ENCODE assay signal across 1 cellular context in the genomic region with DNA sequence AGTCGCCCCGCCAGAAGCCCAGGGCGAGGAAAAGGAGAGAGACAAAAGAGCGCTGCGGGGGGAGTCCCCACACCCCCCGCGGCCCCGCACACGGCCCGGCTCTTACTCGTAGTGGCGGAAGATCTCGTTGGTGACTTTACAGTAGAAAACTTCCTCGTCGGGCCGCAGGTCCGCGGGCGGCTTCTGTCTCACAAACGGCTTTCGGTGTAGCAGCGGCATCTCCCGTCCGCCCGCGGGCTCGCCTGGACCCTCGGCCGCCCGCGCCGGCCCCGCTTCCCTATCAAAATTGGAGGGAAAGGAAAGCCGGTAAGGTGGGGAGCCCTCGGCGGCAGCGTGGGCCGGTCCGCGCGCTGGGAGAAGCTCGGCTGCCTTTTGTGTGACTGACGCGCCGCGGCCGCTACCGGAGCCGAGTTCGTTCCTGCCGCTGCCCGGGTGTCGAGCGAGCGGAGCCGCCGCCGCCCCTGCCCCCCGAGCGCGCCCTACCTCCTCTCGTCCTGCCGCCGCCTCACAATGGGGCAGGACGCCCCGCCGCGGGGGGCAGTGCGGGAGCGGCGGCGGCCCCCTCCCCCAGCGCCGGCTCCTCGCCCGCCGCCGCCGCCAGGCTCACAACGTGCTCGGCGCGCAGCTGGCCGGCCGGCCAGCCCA.
TF ChIP-seq lines count a peak whose summit lies in the region.

No MANE protein-coding gene starts in this region.

TF ChIP-seq in HepG2, 621 proteins besides CTCF, POLR2A, EP300 and RAD21 (continued from another document and continues in another):
- TF ChIP-seq, protein P1, sequence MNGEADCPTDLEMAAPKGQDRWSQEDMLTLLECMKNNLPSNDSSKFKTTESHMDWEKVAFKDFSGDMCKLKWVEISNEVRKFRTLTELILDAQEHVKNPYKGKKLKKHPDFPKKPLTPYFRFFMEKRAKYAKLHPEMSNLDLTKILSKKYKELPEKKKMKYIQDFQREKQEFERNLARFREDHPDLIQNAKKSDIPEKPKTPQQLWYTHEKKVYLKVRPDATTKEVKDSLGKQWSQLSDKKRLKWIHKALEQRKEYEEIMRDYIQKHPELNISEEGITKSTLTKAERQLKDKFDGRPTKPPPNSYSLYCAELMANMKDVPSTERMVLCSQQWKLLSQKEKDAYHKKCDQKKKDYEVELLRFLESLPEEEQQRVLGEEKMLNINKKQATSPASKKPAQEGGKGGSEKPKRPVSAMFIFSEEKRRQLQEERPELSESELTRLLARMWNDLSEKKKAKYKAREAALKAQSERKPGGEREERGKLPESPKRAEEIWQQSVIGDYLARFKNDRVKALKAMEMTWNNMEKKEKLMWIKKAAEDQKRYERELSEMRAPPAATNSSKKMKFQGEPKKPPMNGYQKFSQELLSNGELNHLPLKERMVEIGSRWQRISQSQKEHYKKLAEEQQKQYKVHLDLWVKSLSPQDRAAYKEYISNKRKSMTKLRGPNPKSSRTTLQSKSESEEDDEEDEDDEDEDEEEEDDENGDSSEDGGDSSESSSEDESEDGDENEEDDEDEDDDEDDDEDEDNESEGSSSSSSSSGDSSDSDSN (CRISPR knock-in tag; IDR thresholded peaks at IDR 0.05), result peak; percentile 6; the same call in 1 of the 2 replicates
- TF ChIP-seq REXO4 (CRISPR knock-in tag; IDR thresholded peaks at IDR 0.05; ENCODE audit: borderline replicate concordance), result peak; percentile 15; the same call in 1 of the 2 replicates
- TF ChIP-seq, protein P2, sequence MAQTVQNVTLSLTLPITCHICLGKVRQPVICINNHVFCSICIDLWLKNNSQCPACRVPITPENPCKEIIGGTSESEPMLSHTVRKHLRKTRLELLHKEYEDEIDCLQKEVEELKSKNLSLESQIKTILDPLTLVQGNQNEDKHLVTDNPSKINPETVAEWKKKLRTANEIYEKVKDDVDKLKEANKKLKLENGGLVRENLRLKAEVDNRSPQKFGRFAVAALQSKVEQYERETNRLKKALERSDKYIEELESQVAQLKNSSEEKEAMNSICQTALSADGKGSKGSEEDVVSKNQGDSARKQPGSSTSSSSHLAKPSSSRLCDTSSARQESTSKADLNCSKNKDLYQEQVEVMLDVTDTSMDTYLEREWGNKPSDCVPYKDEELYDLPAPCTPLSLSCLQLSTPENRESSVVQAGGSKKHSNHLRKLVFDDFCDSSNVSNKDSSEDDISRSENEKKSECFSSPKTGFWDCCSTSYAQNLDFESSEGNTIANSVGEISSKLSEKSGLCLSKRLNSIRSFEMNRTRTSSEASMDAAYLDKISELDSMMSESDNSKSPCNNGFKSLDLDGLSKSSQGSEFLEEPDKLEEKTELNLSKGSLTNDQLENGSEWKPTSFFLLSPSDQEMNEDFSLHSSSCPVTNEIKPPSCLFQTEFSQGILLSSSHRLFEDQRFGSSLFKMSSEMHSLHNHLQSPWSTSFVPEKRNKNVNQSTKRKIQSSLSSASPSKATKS (CRISPR knock-in tag; IDR thresholded peaks at IDR 0.05), result no peak
- no peak for TF ChIP-seq ZBTB21 (CRISPR knock-in tag; IDR thresholded peaks at IDR 0.05)
- TF ChIP-seq ZNF788 (CRISPR knock-in tag; IDR thresholded peaks at IDR 0.05; ENCODE audit: borderline replicate concordance), result no peak
- no peak for TF ChIP-seq MIXL1 (CRISPR knock-in tag; IDR thresholded peaks at IDR 0.05)
- peak; percentile 52; the same call in 1 of the 2 replicates for TF ChIP-seq SIN3A (IDR thresholded peaks at IDR 0.05; ENCODE audit: borderline replicate concordance, low read depth, low read length)
- TF ChIP-seq TAF1 (CRISPR knock-in tag; IDR thresholded peaks at IDR 0.05), result no peak; the same call in none of the 2 replicates
- peak; percentile 11; the same call in 1 of the 2 replicates for TF ChIP-seq NKX3-1 (CRISPR knock-in tag; IDR thresholded peaks at IDR 0.05)
- peak; percentile 75 for TF ChIP-seq SKI (IDR thresholded peaks at IDR 0.05; ENCODE audit: partially characterized antibody)
- TF ChIP-seq, protein P3, sequence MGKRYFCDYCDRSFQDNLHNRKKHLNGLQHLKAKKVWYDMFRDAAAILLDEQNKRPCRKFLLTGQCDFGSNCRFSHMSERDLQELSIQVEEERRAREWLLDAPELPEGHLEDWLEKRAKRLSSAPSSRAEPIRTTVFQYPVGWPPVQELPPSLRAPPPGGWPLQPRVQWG (CRISPR knock-in tag; IDR thresholded peaks at IDR 0.05; ENCODE audit: borderline replicate concordance, low read depth), result 0 out of 2 replicates have a peak, but pooled peaks have one; percentile 29
- TF ChIP-seq TOPORS (CRISPR knock-in tag; IDR thresholded peaks at IDR 0.05), result no peak
- no peak for TF ChIP-seq MXD4 (CRISPR knock-in tag; IDR thresholded peaks at IDR 0.05)
- TF ChIP-seq RBM22 (optimal IDR thresholded peaks at IDR 0.05; ENCODE audit: low read length), result peak; percentile 1
- 0 out of 2 replicates have a peak, but pooled peaks have one; percentile 26 for TF ChIP-seq ZNF331 (CRISPR knock-in tag; IDR thresholded peaks at IDR 0.05)
- TF ChIP-seq PHF21A (CRISPR knock-in tag; IDR thresholded peaks at IDR 0.05), result no peak
- TF ChIP-seq CBX1 (IDR thresholded peaks at IDR 0.05; ENCODE audit: low read depth), result no peak
- TF ChIP-seq CHD4 (IDR thresholded peaks at IDR 0.05; ENCODE audit: borderline replicate concordance, low read length), result no peak
- TF ChIP-seq, protein P4, sequence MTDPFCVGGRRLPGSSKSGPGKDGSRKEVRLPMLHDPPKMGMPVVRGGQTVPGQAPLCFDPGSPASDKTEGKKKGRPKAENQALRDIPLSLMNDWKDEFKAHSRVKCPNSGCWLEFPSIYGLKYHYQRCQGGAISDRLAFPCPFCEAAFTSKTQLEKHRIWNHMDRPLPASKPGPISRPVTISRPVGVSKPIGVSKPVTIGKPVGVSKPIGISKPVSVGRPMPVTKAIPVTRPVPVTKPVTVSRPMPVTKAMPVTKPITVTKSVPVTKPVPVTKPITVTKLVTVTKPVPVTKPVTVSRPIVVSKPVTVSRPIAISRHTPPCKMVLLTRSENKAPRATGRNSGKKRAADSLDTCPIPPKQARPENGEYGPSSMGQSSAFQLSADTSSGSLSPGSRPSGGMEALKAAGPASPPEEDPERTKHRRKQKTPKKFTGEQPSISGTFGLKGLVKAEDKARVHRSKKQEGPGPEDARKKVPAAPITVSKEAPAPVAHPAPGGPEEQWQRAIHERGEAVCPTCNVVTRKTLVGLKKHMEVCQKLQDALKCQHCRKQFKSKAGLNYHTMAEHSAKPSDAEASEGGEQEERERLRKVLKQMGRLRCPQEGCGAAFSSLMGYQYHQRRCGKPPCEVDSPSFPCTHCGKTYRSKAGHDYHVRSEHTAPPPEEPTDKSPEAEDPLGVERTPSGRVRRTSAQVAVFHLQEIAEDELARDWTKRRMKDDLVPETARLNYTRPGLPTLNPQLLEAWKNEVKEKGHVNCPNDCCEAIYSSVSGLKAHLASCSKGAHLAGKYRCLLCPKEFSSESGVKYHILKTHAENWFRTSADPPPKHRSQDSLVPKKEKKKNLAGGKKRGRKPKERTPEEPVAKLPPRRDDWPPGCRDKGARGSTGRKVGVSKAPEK (CRISPR knock-in tag; IDR thresholded peaks at IDR 0.05; ENCODE audit: borderline replicate concordance), result no peak; the same call in 1 of the 2 replicates
- TF ChIP-seq XRCC5 (optimal IDR thresholded peaks at IDR 0.05; ENCODE audit: low read length), result peak; percentile 10
- no peak for TF ChIP-seq HOXD1 (CRISPR knock-in tag; IDR thresholded peaks at IDR 0.05)
- no peak for TF ChIP-seq ZNF780A (CRISPR knock-in tag; IDR thresholded peaks at IDR 0.05)
- TF ChIP-seq, protein P5, sequence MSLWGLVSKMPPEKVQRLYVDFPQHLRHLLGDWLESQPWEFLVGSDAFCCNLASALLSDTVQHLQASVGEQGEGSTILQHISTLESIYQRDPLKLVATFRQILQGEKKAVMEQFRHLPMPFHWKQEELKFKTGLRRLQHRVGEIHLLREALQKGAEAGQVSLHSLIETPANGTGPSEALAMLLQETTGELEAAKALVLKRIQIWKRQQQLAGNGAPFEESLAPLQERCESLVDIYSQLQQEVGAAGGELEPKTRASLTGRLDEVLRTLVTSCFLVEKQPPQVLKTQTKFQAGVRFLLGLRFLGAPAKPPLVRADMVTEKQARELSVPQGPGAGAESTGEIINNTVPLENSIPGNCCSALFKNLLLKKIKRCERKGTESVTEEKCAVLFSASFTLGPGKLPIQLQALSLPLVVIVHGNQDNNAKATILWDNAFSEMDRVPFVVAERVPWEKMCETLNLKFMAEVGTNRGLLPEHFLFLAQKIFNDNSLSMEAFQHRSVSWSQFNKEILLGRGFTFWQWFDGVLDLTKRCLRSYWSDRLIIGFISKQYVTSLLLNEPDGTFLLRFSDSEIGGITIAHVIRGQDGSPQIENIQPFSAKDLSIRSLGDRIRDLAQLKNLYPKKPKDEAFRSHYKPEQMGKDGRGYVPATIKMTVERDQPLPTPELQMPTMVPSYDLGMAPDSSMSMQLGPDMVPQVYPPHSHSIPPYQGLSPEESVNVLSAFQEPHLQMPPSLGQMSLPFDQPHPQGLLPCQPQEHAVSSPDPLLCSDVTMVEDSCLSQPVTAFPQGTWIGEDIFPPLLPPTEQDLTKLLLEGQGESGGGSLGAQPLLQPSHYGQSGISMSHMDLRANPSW (CRISPR knock-in tag; IDR thresholded peaks at IDR 0.05; ENCODE audit: borderline replicate concordance), result peak; percentile 89; the same call in 1 of the 2 replicates
- no peak; the same call in 1 of the 2 replicates for TF ChIP-seq ZNF549 (CRISPR knock-in tag; IDR thresholded peaks at IDR 0.05)
- no peak for TF ChIP-seq MTA1 (CRISPR knock-in tag; IDR thresholded peaks at IDR 0.05; ENCODE audit: borderline replicate concordance)
- TF ChIP-seq ARHGAP35 (CRISPR knock-in tag; IDR thresholded peaks at IDR 0.05; ENCODE audit: borderline replicate concordance), result no peak
- TF ChIP-seq SP4 (CRISPR knock-in tag; IDR thresholded peaks at IDR 0.05), result no peak
- TF ChIP-seq, protein P6, sequence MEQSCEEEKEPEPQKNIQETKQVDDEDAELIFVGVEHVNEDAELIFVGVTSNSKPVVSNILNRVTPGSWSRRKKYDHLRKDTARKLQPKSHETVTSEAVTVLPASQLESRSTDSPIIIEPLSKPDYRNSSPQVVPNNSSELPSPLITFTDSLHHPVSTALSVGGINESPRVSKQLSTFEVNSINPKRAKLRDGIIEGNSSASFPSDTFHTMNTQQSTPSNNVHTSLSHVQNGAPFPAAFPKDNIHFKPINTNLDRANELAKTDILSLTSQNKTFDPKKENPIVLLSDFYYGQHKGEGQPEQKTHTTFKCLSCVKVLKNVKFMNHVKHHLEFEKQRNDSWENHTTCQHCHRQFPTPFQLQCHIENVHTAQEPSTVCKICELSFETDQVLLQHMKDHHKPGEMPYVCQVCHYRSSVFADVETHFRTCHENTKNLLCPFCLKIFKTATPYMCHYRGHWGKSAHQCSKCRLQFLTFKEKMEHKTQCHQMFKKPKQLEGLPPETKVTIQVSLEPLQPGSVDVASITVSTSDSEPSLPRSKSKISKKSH (CRISPR knock-in tag; IDR thresholded peaks at IDR 0.05; ENCODE audit: borderline replicate concordance), result no peak
- TF ChIP-seq, protein P7, sequence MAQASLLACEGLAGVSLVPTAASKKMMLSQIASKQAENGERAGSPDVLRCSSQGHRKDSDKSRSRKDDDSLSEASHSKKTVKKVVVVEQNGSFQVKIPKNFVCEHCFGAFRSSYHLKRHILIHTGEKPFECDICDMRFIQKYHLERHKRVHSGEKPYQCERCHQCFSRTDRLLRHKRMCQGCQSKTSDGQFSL (CRISPR knock-in tag; IDR thresholded peaks at IDR 0.05), result peak; percentile 3; the same call in 1 of the 2 replicates
- TF ChIP-seq, protein P8, sequence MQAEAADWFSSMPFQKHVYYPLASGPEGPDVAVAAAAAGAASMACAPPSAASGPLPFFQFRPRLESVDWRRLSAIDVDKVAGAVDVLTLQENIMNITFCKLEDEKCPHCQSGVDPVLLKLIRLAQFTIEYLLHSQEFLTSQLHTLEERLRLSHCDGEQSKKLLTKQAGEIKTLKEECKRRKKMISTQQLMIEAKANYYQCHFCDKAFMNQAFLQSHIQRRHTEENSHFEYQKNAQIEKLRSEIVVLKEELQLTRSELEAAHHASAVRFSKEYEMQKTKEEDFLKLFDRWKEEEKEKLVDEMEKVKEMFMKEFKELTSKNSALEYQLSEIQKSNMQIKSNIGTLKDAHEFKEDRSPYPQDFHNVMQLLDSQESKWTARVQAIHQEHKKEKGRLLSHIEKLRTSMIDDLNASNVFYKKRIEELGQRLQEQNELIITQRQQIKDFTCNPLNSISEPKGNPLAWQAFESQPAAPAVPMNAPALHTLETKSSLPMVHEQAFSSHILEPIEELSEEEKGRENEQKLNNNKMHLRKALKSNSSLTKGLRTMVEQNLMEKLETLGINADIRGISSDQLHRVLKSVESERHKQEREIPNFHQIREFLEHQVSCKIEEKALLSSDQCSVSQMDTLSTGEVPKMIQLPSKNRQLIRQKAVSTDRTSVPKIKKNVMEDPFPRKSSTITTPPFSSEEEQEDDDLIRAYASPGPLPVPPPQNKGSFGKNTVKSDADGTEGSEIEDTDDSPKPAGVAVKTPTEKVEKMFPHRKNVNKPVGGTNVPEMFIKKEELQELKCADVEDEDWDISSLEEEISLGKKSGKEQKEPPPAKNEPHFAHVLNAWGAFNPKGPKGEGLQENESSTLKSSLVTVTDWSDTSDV (CRISPR knock-in tag; IDR thresholded peaks at IDR 0.05), result peak; percentile 61
- peak; percentile 67; the same call in 1 of the 2 replicates for TF ChIP-seq ZFP37 (CRISPR knock-in tag; IDR thresholded peaks at IDR 0.05; ENCODE audit: borderline replicate concordance)
- TF ChIP-seq, protein P9, sequence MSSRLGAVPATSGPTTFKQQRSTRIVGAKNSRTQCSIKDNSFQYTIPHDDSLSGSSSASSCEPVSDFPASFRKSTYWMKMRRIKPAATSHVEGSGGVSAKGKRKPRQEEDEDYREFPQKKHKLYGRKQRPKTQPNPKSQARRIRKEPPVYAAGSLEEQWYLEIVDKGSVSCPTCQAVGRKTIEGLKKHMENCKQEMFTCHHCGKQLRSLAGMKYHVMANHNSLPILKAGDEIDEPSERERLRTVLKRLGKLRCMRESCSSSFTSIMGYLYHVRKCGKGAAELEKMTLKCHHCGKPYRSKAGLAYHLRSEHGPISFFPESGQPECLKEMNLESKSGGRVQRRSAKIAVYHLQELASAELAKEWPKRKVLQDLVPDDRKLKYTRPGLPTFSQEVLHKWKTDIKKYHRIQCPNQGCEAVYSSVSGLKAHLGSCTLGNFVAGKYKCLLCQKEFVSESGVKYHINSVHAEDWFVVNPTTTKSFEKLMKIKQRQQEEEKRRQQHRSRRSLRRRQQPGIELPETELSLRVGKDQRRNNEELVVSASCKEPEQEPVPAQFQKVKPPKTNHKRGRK (CRISPR knock-in tag; IDR thresholded peaks at IDR 0.05), result no peak
- TF ChIP-seq, protein P10, sequence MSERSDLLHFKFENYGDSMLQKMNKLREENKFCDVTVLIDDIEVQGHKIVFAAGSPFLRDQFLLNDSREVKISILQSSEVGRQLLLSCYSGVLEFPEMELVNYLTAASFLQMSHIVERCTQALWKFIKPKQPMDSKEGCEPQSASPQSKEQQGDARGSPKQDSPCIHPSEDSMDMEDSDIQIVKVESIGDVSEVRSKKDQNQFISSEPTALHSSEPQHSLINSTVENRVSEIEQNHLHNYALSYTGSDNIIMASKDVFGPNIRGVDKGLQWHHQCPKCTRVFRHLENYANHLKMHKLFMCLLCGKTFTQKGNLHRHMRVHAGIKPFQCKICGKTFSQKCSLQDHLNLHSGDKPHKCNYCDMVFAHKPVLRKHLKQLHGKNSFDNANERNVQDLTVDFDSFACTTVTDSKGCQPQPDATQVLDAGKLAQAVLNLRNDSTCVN (CRISPR knock-in tag; IDR thresholded peaks at IDR 0.05; ENCODE audit: borderline replicate concordance), result no peak
- no peak; the same call in 1 of the 2 replicates for TF ChIP-seq ZNF44 (CRISPR knock-in tag; IDR thresholded peaks at IDR 0.05)
- TF ChIP-seq SRSF1 (optimal IDR thresholded peaks at IDR 0.05; ENCODE audit: low read depth, low read length), result peak; percentile 92
